Comparison of ENCODE assay signal across 1 cellular context in genomic region chr5:14664270-14665109, GRCh38.
TF ChIP-seq lines count a peak whose summit lies in the region.

Gene OTULIN (plus strand): TSS chr5:14664718. CDS start chr5:14664826, 108 bp downstream.

TF ChIP-seq in HepG2, 621 proteins besides CTCF, POLR2A, EP300 and RAD21 (continued from another document and continues in another):
- TF ChIP-seq ZNF652 (CRISPR knock-in tag; IDR thresholded peaks at IDR 0.05; ENCODE audit: borderline replicate concordance, low read depth): no peak
- TF ChIP-seq ZNF615 (CRISPR knock-in tag; IDR thresholded peaks at IDR 0.05; ENCODE audit: borderline replicate concordance): no peak
- TF ChIP-seq MTA1 (CRISPR knock-in tag; IDR thresholded peaks at IDR 0.05; ENCODE audit: borderline replicate concordance): peak; percentile 72; the same call in 1 of the 2 replicates
- TF ChIP-seq ZNF331 (CRISPR knock-in tag; IDR thresholded peaks at IDR 0.05): peak; percentile 70; the same call in 1 of the 2 replicates
- TF ChIP-seq ZNF672 (CRISPR knock-in tag; IDR thresholded peaks at IDR 0.05): no peak
- peak; percentile 93 for TF ChIP-seq ZFX (CRISPR knock-in tag; IDR thresholded peaks at IDR 0.05; ENCODE audit: low read depth)
- peak; percentile 56; the same call in 1 of the 2 replicates for TF ChIP-seq ZFP41 (CRISPR knock-in tag; IDR thresholded peaks at IDR 0.05; ENCODE audit: borderline replicate concordance)
- TF ChIP-seq SOX5 (CRISPR knock-in tag; IDR thresholded peaks at IDR 0.05; ENCODE audit: borderline replicate concordance): peak; percentile 28; the same call in 1 of the 2 replicates
- no peak for TF ChIP-seq CHCHD3 (CRISPR knock-in tag; IDR thresholded peaks at IDR 0.05)
- TF ChIP-seq CREBL2 (CRISPR knock-in tag; IDR thresholded peaks at IDR 0.05; ENCODE audit: borderline replicate concordance): 0 out of 2 replicates have a peak, but pooled peaks have one; percentile 26
- TF ChIP-seq PHF8 (CRISPR knock-in tag; IDR thresholded peaks at IDR 0.05): peak; percentile 86
- TF ChIP-seq SP1 (IDR thresholded peaks at IDR 0.05): no peak
- peak; percentile 71 for TF ChIP-seq SP1 (CRISPR knock-in tag; IDR thresholded peaks at IDR 0.05)
- 0 out of 2 replicates have a peak, but pooled peaks have one; percentile 51 for TF ChIP-seq MEF2D (CRISPR knock-in tag; IDR thresholded peaks at IDR 0.05)
- peak; percentile 71; the same call in 1 of the 2 replicates for TF ChIP-seq EED (CRISPR knock-in tag; IDR thresholded peaks at IDR 0.05)
- TF ChIP-seq KLF15 (CRISPR knock-in tag; IDR thresholded peaks at IDR 0.05; ENCODE audit: borderline replicate concordance): peak; percentile 88; the same call in 1 of the 2 replicates
- peak; percentile 87 for TF ChIP-seq ZBTB38 (CRISPR knock-in tag; IDR thresholded peaks at IDR 0.05)
- peak; percentile 94 for TF ChIP-seq TFDP1 (CRISPR knock-in tag; IDR thresholded peaks at IDR 0.05; ENCODE audit: borderline replicate concordance)
- no peak for TF ChIP-seq HHEX (CRISPR knock-in tag; IDR thresholded peaks at IDR 0.05)
- peak; percentile 48; the same call in 1 of the 2 replicates for TF ChIP-seq ZNF367 (CRISPR knock-in tag; IDR thresholded peaks at IDR 0.05; ENCODE audit: borderline replicate concordance)
- TF ChIP-seq POLR2AphosphoS2 (IDR thresholded peaks at IDR 0.05; ENCODE audit: low read depth, low read length): no peak
- 0 out of 2 replicates have a peak, but pooled peaks have one; percentile 82 for TF ChIP-seq DMTF1 (CRISPR knock-in tag; IDR thresholded peaks at IDR 0.05)
- peak; percentile 80 for TF ChIP-seq HINFP (CRISPR knock-in tag; IDR thresholded peaks at IDR 0.05; ENCODE audit: low read depth)
- peak; percentile 43; the same call in 1 of the 2 replicates for TF ChIP-seq SIX4 (CRISPR knock-in tag; IDR thresholded peaks at IDR 0.05)
- peak; percentile 69 for TF ChIP-seq ZNF160 (CRISPR knock-in tag; IDR thresholded peaks at IDR 0.05)
- peak; percentile 53 for TF ChIP-seq WIZ (CRISPR knock-in tag; IDR thresholded peaks at IDR 0.05)
- TF ChIP-seq ZNF724P (CRISPR knock-in tag; IDR thresholded peaks at IDR 0.05; ENCODE audit: borderline replicate concordance): peak; percentile 80; the same call in 1 of the 2 replicates
- TF ChIP-seq ZSCAN31 (CRISPR knock-in tag; IDR thresholded peaks at IDR 0.05; ENCODE audit: low read depth): peak; percentile 47; the same call in 1 of the 2 replicates
- peak; percentile 65 for TF ChIP-seq DBP (CRISPR knock-in tag; IDR thresholded peaks at IDR 0.05; ENCODE audit: not compliant biosample characterization)
- TF ChIP-seq GFI1 (CRISPR knock-in tag; IDR thresholded peaks at IDR 0.05; ENCODE audit: borderline replicate concordance): peak; percentile 80
- TF ChIP-seq KDM2A (CRISPR knock-in tag; IDR thresholded peaks at IDR 0.05; ENCODE audit: borderline replicate concordance, low read depth): peak; percentile 89
- peak; percentile 89 for TF ChIP-seq ZNF749 (CRISPR knock-in tag; IDR thresholded peaks at IDR 0.05; ENCODE audit: borderline replicate concordance)
- peak; percentile 81; the same call in 1 of the 2 replicates for TF ChIP-seq CCDC6 (CRISPR knock-in tag; IDR thresholded peaks at IDR 0.05)
- TF ChIP-seq POLR2G (IDR thresholded peaks at IDR 0.05; ENCODE audit: low read depth, low read length): peak; percentile 82
- TF ChIP-seq ARNTL (CRISPR knock-in tag; IDR thresholded peaks at IDR 0.05): peak; percentile 81; the same call in 1 of the 2 replicates
- TF ChIP-seq MIER3 (CRISPR knock-in tag; IDR thresholded peaks at IDR 0.05; ENCODE audit: borderline replicate concordance): peak; percentile 54
- TF ChIP-seq ZNF850 (CRISPR knock-in tag; conservative IDR thresholded peaks at IDR 0.05): no peak
- peak; percentile 36; the same call in 1 of the 2 replicates for TF ChIP-seq FOXK1 (CRISPR knock-in tag; IDR thresholded peaks at IDR 0.05; ENCODE audit: borderline replicate concordance, low read depth)
- TF ChIP-seq NPAS2 (CRISPR knock-in tag; IDR thresholded peaks at IDR 0.05; ENCODE audit: borderline replicate concordance): peak; percentile 56; the same call in 1 of the 2 replicates
- TF ChIP-seq ZNF235 (CRISPR knock-in tag; IDR thresholded peaks at IDR 0.05; ENCODE audit: borderline replicate concordance): peak; percentile 34; the same call in 1 of the 2 replicates
- TF ChIP-seq GZF1 (CRISPR knock-in tag; IDR thresholded peaks at IDR 0.05): peak; percentile 85; the same call in 1 of the 2 replicates
- TF ChIP-seq ZNF124 (CRISPR knock-in tag; IDR thresholded peaks at IDR 0.05): 0 out of 2 replicates have a peak, but pooled peaks have one; percentile 51
- peak; percentile 84; the same call in 1 of the 2 replicates for TF ChIP-seq ZBTB42 (CRISPR knock-in tag; IDR thresholded peaks at IDR 0.05)
- no peak for TF ChIP-seq ZFAT (CRISPR knock-in tag; conservative IDR thresholded peaks at IDR 0.05)
- TF ChIP-seq NR3C1 (CRISPR knock-in tag; IDR thresholded peaks at IDR 0.05): no peak
- peak; percentile 33 for TF ChIP-seq ZNF605 (CRISPR knock-in tag; IDR thresholded peaks at IDR 0.05)
- TF ChIP-seq U2AF2 (IDR thresholded peaks at IDR 0.05; ENCODE audit: low read depth, low read length): no peak
- TF ChIP-seq ZNF34 (CRISPR knock-in tag; IDR thresholded peaks at IDR 0.05; ENCODE audit: borderline replicate concordance): peak; percentile 68
- TF ChIP-seq HBP1 (CRISPR knock-in tag; IDR thresholded peaks at IDR 0.05; ENCODE audit: low read depth): peak; percentile 47; the same call in 1 of the 2 replicates
- peak; percentile 94 for TF ChIP-seq ZNF543 (CRISPR knock-in tag; IDR thresholded peaks at IDR 0.05)
- TF ChIP-seq HMGXB4 (CRISPR knock-in tag; IDR thresholded peaks at IDR 0.05; ENCODE audit: borderline replicate concordance in 1 of 2, low read depth in 1 of 2): peak; percentile 32 to 80; a peak in 2 of 4 replicates
- peak; percentile 71; the same call in 1 of the 2 replicates for TF ChIP-seq ZNF761 (CRISPR knock-in tag; conservative IDR thresholded peaks at IDR 0.05)
- no peak for TF ChIP-seq ZC3H4 (CRISPR knock-in tag; IDR thresholded peaks at IDR 0.05; ENCODE audit: borderline replicate concordance)
- TF ChIP-seq GMEB2 (CRISPR knock-in tag; IDR thresholded peaks at IDR 0.05; ENCODE audit: low read depth): peak; percentile 68; the same call in 1 of the 2 replicates
- TF ChIP-seq PRMT3 (CRISPR knock-in tag; IDR thresholded peaks at IDR 0.05; ENCODE audit: borderline replicate concordance, low read depth): peak; percentile 45; the same call in 1 of the 2 replicates
- TF ChIP-seq ATAD3A (CRISPR knock-in tag; IDR thresholded peaks at IDR 0.05): no peak
- TF ChIP-seq KLF12 (CRISPR knock-in tag; IDR thresholded peaks at IDR 0.05; ENCODE audit: borderline replicate concordance): peak; percentile 84
- TF ChIP-seq THAP7 (CRISPR knock-in tag; IDR thresholded peaks at IDR 0.05): peak; percentile 87; the same call in 1 of the 2 replicates
- peak; percentile 89 for TF ChIP-seq IKZF4 (CRISPR knock-in tag; IDR thresholded peaks at IDR 0.05; ENCODE audit: borderline replicate concordance, low read depth, not compliant biosample characterization)
- TF ChIP-seq CC2D1A (CRISPR knock-in tag; IDR thresholded peaks at IDR 0.05): no peak
- TF ChIP-seq TFDP2 (CRISPR knock-in tag; IDR thresholded peaks at IDR 0.05): peak; percentile 94
- 0 out of 2 replicates have a peak, but pooled peaks have one; percentile 43 for TF ChIP-seq CAMTA2 (CRISPR knock-in tag; IDR thresholded peaks at IDR 0.05; ENCODE audit: borderline replicate concordance)
